ENCODE assay signal across 8 cellular contexts in the genomic region with DNA sequence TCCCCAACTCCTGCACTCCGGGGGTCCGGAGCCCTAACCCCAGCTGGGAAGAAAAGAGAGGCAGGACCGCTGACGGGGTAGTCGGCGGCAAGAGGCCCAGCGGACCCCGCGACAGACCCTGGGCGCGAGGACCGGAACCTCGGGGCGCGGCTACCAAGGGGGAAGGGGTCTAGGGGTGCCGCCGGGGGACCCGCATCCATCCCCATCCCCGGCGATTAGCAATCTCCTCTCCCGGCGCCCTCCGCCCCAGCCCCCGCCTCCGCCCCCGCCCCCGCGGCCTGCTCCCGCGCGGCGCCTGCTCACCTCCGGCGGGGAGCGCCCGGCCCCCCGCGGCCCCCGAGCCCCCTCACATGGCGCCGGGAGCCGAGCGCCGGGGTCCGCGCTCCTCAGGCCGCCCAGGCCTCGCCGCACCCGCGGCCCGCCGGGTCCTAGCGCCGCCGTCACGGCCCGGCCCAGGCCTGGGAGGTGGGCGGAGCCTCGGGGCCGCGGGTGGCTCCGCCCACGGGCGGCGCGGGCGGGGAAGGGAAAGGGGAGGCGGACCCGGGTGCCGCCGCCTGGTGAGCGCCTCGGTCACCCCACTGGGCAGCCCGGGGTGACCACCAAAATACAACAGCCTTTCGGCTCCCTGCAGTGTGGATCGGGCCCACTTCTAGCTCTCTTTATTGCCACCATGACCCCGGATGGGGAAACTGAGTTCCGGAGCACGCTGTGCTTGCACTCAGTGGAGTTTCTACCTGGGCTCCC. TPM values are rescaled to one million over a fixed set of nuclear protein-coding genes. Genes with fewer than 3 reads are reported as not detected.
A peak's percentile ranks its signal among the peaks of the same experiment; 100 is the strongest.
DNase-seq lines count a peak whose midpoint lies in the region; ATAC-seq and TF ChIP-seq lines count a peak whose summit lies in the region.

ST6GALNAC6 (minus strand) TSS at position 404 of the 744 bp plus-strand sequence. CDS start 1,622 bp downstream, outside the sequence.

- peak within 1 kb of the TSS; percentile 77 to 92 (median 83) for H3K4me3 ChIP-seq in liver (ENCODE audit: low read depth in 1 of 3, low read length in 3 of 3)

- WGBS in liver, result under 1% methylated on average over 80 of the region's 80 CpGs

- peak; percentile 54 for ATAC-seq in HG02588 (IDR thresholded peaks at IDR 0.05; ENCODE audit: unreplicated experiment)

- H3K9me3 ChIP-seq in liver (ENCODE audit: control insufficient read depth in 4 of 4, low read length in 3 of 4), result no peaks in the 10 kb centered on the region

- peaks cover 5 to 17% (median 8%) of the 10 kb centered on the region in 4 donors for H3K36me3 ChIP-seq in liver (ENCODE audit: control insufficient read depth in 4 of 4, insufficient read depth in 3 of 4, low read depth in 1 of 4, low read length in 3 of 4)

- no peak for TF ChIP-seq CTCF in liver (IDR thresholded peaks at IDR 0.05; ENCODE audit: low read depth, low read length, missing input control)

- H3K27me3 ChIP-seq in liver (ENCODE audit: control insufficient read depth in 4 of 4, insufficient read depth in 4 of 4, low read length in 3 of 4), result no peaks in the 10 kb centered on the region

- peak within 1 kb of the TSS; percentile 43 to 88 for H3K9ac ChIP-seq in liver (ENCODE audit: low read depth in 1 of 2, low read length in 2 of 2)

- TF ChIP-seq RAD21 in liver (IDR thresholded peaks at IDR 0.05), result no peak

- peak within 1 kb of the TSS; percentile 93 to 96 for H3K27ac ChIP-seq in liver (ENCODE audit: low read depth in 1 of 2, low read length in 2 of 2)

- peaks cover 3 to 33% (median 27%) of the 10 kb centered on the region in 4 donors for H3K4me1 ChIP-seq in liver (ENCODE audit: control insufficient read depth in 4 of 4, insufficient read depth in 4 of 4, low read length in 3 of 4)

- DNase-seq in NCI-H1417 (lab: John Stamatoyannopoulos, UW), result peak; percentile 63 to 84 (median 75)
- DNase-seq in NCI-H1417 treated with DMSO at 0.1 percent for 48 hours (lab: John Stamatoyannopoulos, UW), result no peak
- DNase-seq in NCI-H2171 (lab: John Stamatoyannopoulos, UW), result peak; percentile 86
- DNase-seq in activated CD4-positive, alpha-beta T cell treated with anti-CD3 and anti-CD28 coated beads, Interleukin-2, amount 50 U/mL, for 48 hours, result peak; percentile 77 to 78
- peak; percentile 78 for DNase-seq in ecto neural progenitor cell (ENCODE audit: low spot score)
- DNase-seq in stimulated activated CD4-positive, alpha-beta T cell treated with anti-CD3 and anti-CD28 coated beads, Interleukin-2, amount 100 ng/mL, for 48 hours, result peak; percentile 65 to 77

TF ChIP-seq in liver, 16 proteins besides CTCF, POLR2A, EP300 and RAD21:
- TF ChIP-seq YY1 (IDR thresholded peaks at IDR 0.05) (no peak), ZBTB33 (IDR thresholded peaks at IDR 0.05) (no peak), HNF4G (IDR thresholded peaks at IDR 0.05) (no peak), FOXA2 (IDR thresholded peaks at IDR 0.05) (no peak), TAF1 (conservative IDR thresholded peaks at IDR 0.05) (no peak), GABPA (IDR thresholded peaks at IDR 0.05 in 1 of 2, conservative IDR thresholded peaks at IDR 0.05 in 1 of 2) (no peak), RXRA (IDR thresholded peaks at IDR 0.05) (no peak), HNF4A (conservative IDR thresholded peaks at IDR 0.05) (no peak), ATF3 (IDR thresholded peaks at IDR 0.05) (no peak), NR2F2 (IDR thresholded peaks at IDR 0.05) (no peak), FOXA1 (IDR thresholded peaks at IDR 0.05) (no peak), JUND (IDR thresholded peaks at IDR 0.05) (no peak), SP1 (IDR thresholded peaks at IDR 0.05) (no peak), EGR1 (IDR thresholded peaks at IDR 0.05; ENCODE audit: low read depth in 2 of 2) (no peak)
- TF ChIP-seq, protein P1, sequence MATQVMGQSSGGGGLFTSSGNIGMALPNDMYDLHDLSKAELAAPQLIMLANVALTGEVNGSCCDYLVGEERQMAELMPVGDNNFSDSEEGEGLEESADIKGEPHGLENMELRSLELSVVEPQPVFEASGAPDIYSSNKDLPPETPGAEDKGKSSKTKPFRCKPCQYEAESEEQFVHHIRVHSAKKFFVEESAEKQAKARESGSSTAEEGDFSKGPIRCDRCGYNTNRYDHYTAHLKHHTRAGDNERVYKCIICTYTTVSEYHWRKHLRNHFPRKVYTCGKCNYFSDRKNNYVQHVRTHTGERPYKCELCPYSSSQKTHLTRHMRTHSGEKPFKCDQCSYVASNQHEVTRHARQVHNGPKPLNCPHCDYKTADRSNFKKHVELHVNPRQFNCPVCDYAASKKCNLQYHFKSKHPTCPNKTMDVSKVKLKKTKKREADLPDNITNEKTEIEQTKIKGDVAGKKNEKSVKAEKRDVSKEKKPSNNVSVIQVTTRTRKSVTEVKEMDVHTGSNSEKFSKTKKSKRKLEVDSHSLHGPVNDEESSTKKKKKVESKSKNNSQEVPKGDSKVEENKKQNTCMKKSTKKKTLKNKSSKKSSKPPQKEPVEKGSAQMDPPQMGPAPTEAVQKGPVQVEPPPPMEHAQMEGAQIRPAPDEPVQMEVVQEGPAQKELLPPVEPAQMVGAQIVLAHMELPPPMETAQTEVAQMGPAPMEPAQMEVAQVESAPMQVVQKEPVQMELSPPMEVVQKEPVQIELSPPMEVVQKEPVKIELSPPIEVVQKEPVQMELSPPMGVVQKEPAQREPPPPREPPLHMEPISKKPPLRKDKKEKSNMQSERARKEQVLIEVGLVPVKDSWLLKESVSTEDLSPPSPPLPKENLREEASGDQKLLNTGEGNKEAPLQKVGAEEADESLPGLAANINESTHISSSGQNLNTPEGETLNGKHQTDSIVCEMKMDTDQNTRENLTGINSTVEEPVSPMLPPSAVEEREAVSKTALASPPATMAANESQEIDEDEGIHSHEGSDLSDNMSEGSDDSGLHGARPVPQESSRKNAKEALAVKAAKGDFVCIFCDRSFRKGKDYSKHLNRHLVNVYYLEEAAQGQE (IDR thresholded peaks at IDR 0.05), result no peak
- TF ChIP-seq, protein P2, sequence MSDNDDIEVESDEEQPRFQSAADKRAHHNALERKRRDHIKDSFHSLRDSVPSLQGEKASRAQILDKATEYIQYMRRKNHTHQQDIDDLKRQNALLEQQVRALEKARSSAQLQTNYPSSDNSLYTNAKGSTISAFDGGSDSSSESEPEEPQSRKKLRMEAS (IDR thresholded peaks at IDR 0.05), result no peak

RNA-seq across cellular contexts. Expression of gene ST6GALNAC6, which starts in this region (rescaled TPM):
- 10 to 100 TPM; 26.9 to 37.7 TPM for total RNA-seq in liver
- 10 to 100 TPM; 22.5 to 40.4 TPM for polyA plus RNA-seq in liver
